ENCODE assay signal across 8 cellular contexts in the genomic region with DNA sequence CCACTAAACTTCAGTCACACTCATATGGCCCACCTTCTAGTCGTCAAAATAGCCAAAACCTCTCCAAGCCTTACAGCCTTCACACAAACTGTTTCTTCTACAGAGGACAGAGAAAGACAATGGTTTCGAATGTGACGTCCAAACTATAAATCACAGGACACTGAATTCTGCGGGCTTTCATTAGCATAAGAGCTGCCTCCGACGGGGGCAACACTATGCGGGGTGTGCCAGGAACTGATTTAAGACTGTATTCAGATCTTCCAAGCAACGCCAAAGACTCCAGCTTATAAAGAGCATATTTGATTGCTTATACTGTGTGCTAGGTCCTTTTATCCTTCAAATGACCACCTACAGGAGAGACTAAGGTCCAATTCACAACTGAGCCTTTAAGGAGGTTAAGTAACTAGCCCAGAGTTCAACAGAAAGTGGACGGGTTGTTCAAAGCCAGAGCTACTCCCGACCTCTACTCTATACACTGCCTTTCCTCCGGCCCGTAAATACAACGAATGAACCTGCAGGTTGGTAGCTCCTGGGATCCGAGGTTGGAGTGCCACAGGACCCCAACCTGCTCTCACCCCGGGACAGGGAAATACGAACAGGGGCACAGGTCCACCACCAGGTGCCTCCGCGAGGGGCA. TPM values are rescaled to one million over a fixed set of nuclear protein-coding genes. Genes with fewer than 3 reads are reported as not detected.
DNase-seq lines count a peak whose midpoint lies in the region; ATAC-seq and TF ChIP-seq lines count a peak whose summit lies in the region.

No MANE protein-coding gene starts in this region.

- ATAC-seq in HG03280 (IDR thresholded peaks at IDR 0.05; ENCODE audit: unreplicated experiment): no peak
- ATAC-seq in GM21447 (IDR thresholded peaks at IDR 0.05; ENCODE audit: unreplicated experiment): no peak

- H3K27ac ChIP-seq in colonic mucosa: peak overlapping the region; percentile 82

- intact Hi-C loops in colonic mucosa (cut with DNase I): loop anchor here (10.0 kb wide), 1 partner anchor 463 kb away; no protein-coding TSS in a partner anchor

- no peaks in the 10 kb centered on the region for H3K9me3 ChIP-seq in colonic mucosa
- H3K9me3 ChIP-seq in mucosa of stomach (ENCODE audit: control insufficient read depth, low read length): no peaks in the 10 kb centered on the region

- CTCF ChIA-PET in AG04449 (lab: Yijun Ruan, JAX): interaction anchor here (0.8 to 3.4 kb wide), 15 partner anchors 8 to 464 kb away, joined by 3 to 33 read pairs (median 3); partner anchors contain the start of genes MAP4K5 and VCPKMT

- POLR2A ChIA-PET in AG04449 (lab: Yijun Ruan, JAX): interaction anchor here (1.0 to 1.1 kb wide), 2 partner anchors 9 to 65 kb away, joined by 3 read pairs; no protein-coding TSS in a partner anchor

- H3K4me1 ChIP-seq in colonic mucosa (peaks cover 6% of the 10 kb centered on the region), mucosa of stomach (ENCODE audit: control insufficient read depth, insufficient read depth, low read length) (peaks cover 6% of the 10 kb centered on the region)

- H3K9ac ChIP-seq in colonic mucosa (ENCODE audit: low read depth in 2 of 2, low read length in 2 of 2) (peak overlapping the region; percentile 89 to 98), mucosa of stomach (ENCODE audit: low read length) (peak overlapping the region; percentile 87)

- peak; percentile 52 for TF ChIP-seq CTCF in AG04449 (IDR thresholded peaks at IDR 0.05; ENCODE audit: insufficient read depth, low read length, missing control alignments)
- peak; percentile 59 for TF ChIP-seq CTCF in GM12873 (IDR thresholded peaks at IDR 0.05; ENCODE audit: insufficient read depth, low read depth, low read length, missing control alignments)
- peak; percentile 45 for TF ChIP-seq CTCF in colonic mucosa (IDR thresholded peaks at IDR 0.05)

- DNase-seq in AG04449 (ENCODE audit: low read depth, low spot score) (no peak), NCI-H510A (lab: John Stamatoyannopoulos, UW) (peak; percentile 2), colonic mucosa (peak; percentile 25), occipital lobe (lab: John Stamatoyannopoulos, UW) (no peak)

- peak overlapping the region; percentile 93 for H3K4me3 ChIP-seq in AG04449 (ENCODE audit: low read depth, low read length)
- H3K4me3 ChIP-seq in colonic mucosa: peak overlapping the region; percentile 91
- peak overlapping the region; percentile 96 for H3K4me3 ChIP-seq in mucosa of stomach (ENCODE audit: low read length)

- H3K27me3 ChIP-seq in colonic mucosa (no peaks in the 10 kb centered on the region), mucosa of stomach (ENCODE audit: control insufficient read depth, insufficient read depth, low read length) (no peaks in the 10 kb centered on the region)

- H3K36me3 ChIP-seq in colonic mucosa (no peaks in the 10 kb centered on the region), mucosa of stomach (ENCODE audit: control insufficient read depth, insufficient read depth, low read length) (no peaks in the 10 kb centered on the region)

RNA-seq across cellular contexts. Expression of gene L2HGDH, which starts 0.6 kb away (rescaled TPM):
- 10 to 100 TPM; 11.4 to 12.3 TPM for total RNA-seq in colonic mucosa
- 18.6 TPM for total RNA-seq in occipital lobe

RNA-seq across cellular contexts. Expression of gene DMAC2L, which starts 0.7 kb away (rescaled TPM):
- total RNA-seq in colonic mucosa (10 to 100 TPM; 15.2 to 20.9 TPM), occipital lobe (15.9 TPM)

Comparison
In these comparisons a context has a peak if more than half of its experiments do, and no peak if none do; other contexts are left out.
1. DNase-seq: peak in NCI-H510A (single experiment) and colonic mucosa (single experiment); none in AG04449 (single experiment) and occipital lobe (single experiment).
2. Peak in every context shown above with its lines, with median percentiles within 50 percentile points of each other: H3K4me3 ChIP-seq and CTCF ChIP-seq.